In genomic region chr7:100158229-100159098, GRCh38 we compare ENCODE assay signal across 8 cellular contexts. TPM values are rescaled to one million over a fixed set of nuclear protein-coding genes. Genes with fewer than 3 reads are reported as not detected.
DNase-seq lines count a peak whose midpoint lies in the region; ATAC-seq and TF ChIP-seq lines count a peak whose summit lies in the region.

A gene with protein sequence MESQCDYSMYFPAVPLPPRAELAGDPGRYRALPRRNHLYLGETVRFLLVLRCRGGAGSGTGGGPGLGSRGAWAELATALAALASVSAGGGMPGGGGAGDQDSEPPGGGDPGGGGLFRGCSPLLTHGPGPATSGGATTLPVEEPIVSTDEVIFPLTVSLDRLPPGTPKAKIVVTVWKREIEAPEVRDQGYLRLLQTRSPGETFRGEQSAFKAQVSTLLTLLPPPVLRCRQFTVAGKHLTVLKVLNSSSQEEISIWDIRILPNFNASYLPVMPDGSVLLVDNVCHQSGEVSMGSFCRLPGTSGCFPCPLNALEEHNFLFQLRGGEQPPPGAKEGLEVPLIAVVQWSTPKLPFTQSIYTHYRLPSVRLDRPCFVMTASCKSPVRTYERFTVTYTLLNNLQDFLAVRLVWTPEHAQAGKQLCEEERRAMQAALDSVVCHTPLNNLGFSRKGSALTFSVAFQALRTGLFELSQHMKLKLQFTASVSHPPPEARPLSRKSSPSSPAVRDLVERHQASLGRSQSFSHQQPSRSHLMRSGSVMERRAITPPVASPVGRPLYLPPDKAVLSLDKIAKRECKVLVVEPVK (minus strand): TSS chr7:100158723. CDS start chr7:100158499, 224 bp downstream.

- TF ChIP-seq POLR2A in GM19193 (IDR thresholded peaks at IDR 0.05; ENCODE audit: extremely low read depth, insufficient read depth, insufficient read length), result peak; percentile 79

- ATAC-seq in HG03520 (IDR thresholded peaks at IDR 0.05; ENCODE audit: unreplicated experiment) (peak; percentile 68), left lobe of liver (peak; percentile 92)

- DNase-seq in AG20443 (ENCODE audit: low spot score) (peak; percentile 98), NCI-H774 (lab: John Stamatoyannopoulos, UW) (peak; percentile 68), dedifferentiated amniotic fluid mesenchymal stem cell (ENCODE audit: extremely low spot score) (peak; percentile 61), left lobe of liver (ENCODE audit: low spot score) (peak; percentile 91)
- peak; percentile 82 to 90 for DNase-seq in activated CD4-positive, alpha-beta T cell treated with anti-CD3 and anti-CD28 coated beads, Interleukin-2, amount 50 U/mL, for 24 hours (ENCODE audit: low read depth in 1 of 2, low spot score in 1 of 2)
- DNase-seq in stimulated activated CD4-positive, alpha-beta T cell treated with anti-CD3 and anti-CD28 coated beads, Interleukin-2, amount 100 ng/mL, for 24 hours, result peak; percentile 97 to 98

RNA-seq across cellular contexts. Expression of the gene that starts here (rescaled TPM):
- total RNA-seq in left lobe of liver, result 7.9 TPM

Comparison
In these comparisons a context has a peak if more than half of its experiments do, and no peak if none do; other contexts are left out.
1. Peak in every context shown above with its lines: DNase-seq and ATAC-seq.